ENCODE assay signal across 13 cellular contexts in the genomic region with DNA sequence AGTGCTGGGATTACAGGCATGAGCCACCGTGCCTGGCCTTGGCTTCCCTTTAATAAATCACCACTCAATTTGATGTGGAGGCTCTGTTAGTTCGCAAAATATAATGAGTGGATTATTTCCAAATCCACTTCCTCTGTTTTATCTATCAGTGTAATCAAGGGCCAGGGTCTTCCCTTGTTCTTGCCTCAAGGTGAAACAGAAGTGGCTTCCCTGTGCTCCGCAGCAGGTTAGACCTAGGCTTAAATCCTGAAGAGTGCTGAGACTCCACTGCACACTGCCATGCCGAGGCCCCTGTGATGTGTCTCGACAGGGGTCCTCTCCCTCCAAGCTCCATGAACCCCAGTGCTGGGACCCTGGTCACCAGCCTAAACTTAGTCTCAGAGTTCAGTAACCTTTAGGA. TPM values are rescaled to one million over a fixed set of nuclear protein-coding genes. Genes with fewer than 3 reads are reported as not detected.
DNase-seq lines count a peak whose midpoint lies in the region; ATAC-seq and TF ChIP-seq lines count a peak whose summit lies in the region.
"Had no signal": no experiment of that assay in that cellular context is flagged by ENCODE, and none has a peak within 500 bp of the region (broad histone marks: within the 10 kb centered on the region; RNA-seq: fewer than 3 reads in every experiment).

No MANE protein-coding gene starts in this region.

- no peaks in the 10 kb centered on the region for H3K27me3 Mint-ChIP-seq in MCF 10A (ENCODE audit: insufficient read depth, unreplicated experiment)

- H3K4me3 ChIP-seq in breast epithelium = peak overlapping the region in 1 of 3 donors; percentile 9
- H3K4me3 ChIP-seq in Panc1 (ENCODE audit: low read depth in 2 of 2, low read length in 2 of 2) = peak overlapping the region; percentile 42 to 55
- H3K4me3 ChIP-seq in esophagus (ENCODE audit: low read depth in 1 of 2, low read length in 2 of 2) = no peak overlapping the region

- ATAC-seq in Panc1 = no peak
- ATAC-seq in GM19035 (IDR thresholded peaks at IDR 0.05; ENCODE audit: unreplicated experiment) = no peak
- ATAC-seq: CD8-positive, alpha-beta T cell; HCT116 had no signal

- no peaks in the 10 kb centered on the region for H3K4me1 ChIP-seq in breast epithelium
- H3K4me1 ChIP-seq in Panc1 (ENCODE audit: control insufficient read depth, insufficient read depth, low read length) = peaks cover 34% of the 10 kb centered on the region
- H3K4me1 ChIP-seq in esophagus (ENCODE audit: control insufficient read depth in 2 of 2, insufficient read depth in 2 of 2, low read length in 1 of 2) = peaks cover 0 to 1% of the 10 kb centered on the region in 2 donors

- in situ Hi-C loops in Panc1 (cut with HindIII; ENCODE audit: low pct_unique_long_range_greater_than_20kb, low sequenced_read_pairs) = no loop called here

- DNase-seq in breast epithelium (ENCODE audit: low spot score in 2 of 2) = no peak
- DNase-seq in MCF 10A (ENCODE audit: unreplicated experiment) = no peak
- DNase-seq in Panc1 (ENCODE audit: low read depth, low spot score) = no peak
- DNase-seq in anterior cingulate cortex (lab: John Stamatoyannopoulos, UW) = no peak
- DNase-seq in NCI-H1930 (lab: John Stamatoyannopoulos, UW) = no peak
- DNase-seq: 8988T; ACHN; CD8-positive, alpha-beta T cell; COR-L47 had no signal

- H3K27ac ChIP-seq in breast epithelium = peak overlapping the region; percentile 52 to 76
- peak overlapping the region; percentile 97 for H3K27ac ChIP-seq in Panc1 (ENCODE audit: low read length)
- peak overlapping the region; percentile 66 for H3K27ac ChIP-seq in esophagus (ENCODE audit: low read depth in 2 of 2, low read length in 1 of 2)

- peaks cover 13% of the 10 kb centered on the region for H3K4me1 Mint-ChIP-seq in MCF 10A (ENCODE audit: insufficient read depth, unreplicated experiment)
- H3K4me1 Mint-ChIP-seq: CD14-positive monocyte had no signal

- 74 to 80% methylated on average over 5 of the region's 5 CpGs for WGBS in esophagus, 2 donors

- no peak for TF ChIP-seq CTCF in breast epithelium (IDR thresholded peaks at IDR 0.05)
- TF ChIP-seq CTCF in MCF 10A (IDR thresholded peaks at IDR 0.05; ENCODE audit: unreplicated experiment) = no peak
- TF ChIP-seq CTCF in Panc1 (IDR thresholded peaks at IDR 0.05) = no peak

- no peak overlapping the region for H3K27ac Mint-ChIP-seq in MCF 10A (ENCODE audit: low read depth, unreplicated experiment)
- H3K27ac Mint-ChIP-seq: CD8-positive, alpha-beta T cell had no signal

- H3K9me3 ChIP-seq in breast epithelium (no peaks in the 10 kb centered on the region), Panc1 (ENCODE audit: control insufficient read depth, insufficient read depth, low read depth, low read length) (no peaks in the 10 kb centered on the region), esophagus (ENCODE audit: control insufficient read depth in 2 of 2, insufficient read depth in 1 of 2, low read depth in 1 of 2, low read length in 1 of 2) (no peaks in the 10 kb centered on the region)

- no TSS peak for BruUV-seq in MCF 10A (replicated peaks; lab: Mats Ljungman, UMichigan)
- no TSS peak for BruUV-seq in Panc1 (replicated peaks; lab: Mats Ljungman, UMichigan)

- POLR2A ChIA-PET in MCF 10A (lab: Yijun Ruan, JAX) (no interaction called here), Panc1 (lab: Charles Lee) (interaction anchor here (0.6 kb wide), 1 partner anchor 36 kb away, joined by 3 read pairs; no protein-coding TSS in a partner anchor)

- CTCF ChIA-PET in MCF 10A (lab: Yijun Ruan, JAX) (interaction anchor here (0.6 kb wide), 1 partner anchor 16 kb away, joined by 3 read pairs; no protein-coding TSS in a partner anchor), Panc1 (lab: Charles Lee) (interaction anchor here (1.4 kb wide), 1 partner anchor 156 kb away, joined by 3 read pairs; no protein-coding TSS in a partner anchor)

- H3K36me3 ChIP-seq in breast epithelium (no peaks in the 10 kb centered on the region), Panc1 (ENCODE audit: control insufficient read depth, insufficient read depth, low read length) (no peaks in the 10 kb centered on the region), esophagus (ENCODE audit: control insufficient read depth in 2 of 2, insufficient read depth in 2 of 2, low read length in 1 of 2) (no peaks in the 10 kb centered on the region)

- H3K36me3 Mint-ChIP-seq in MCF 10A (ENCODE audit: insufficient read depth, unreplicated experiment) = no peaks in the 10 kb centered on the region
- H3K36me3 Mint-ChIP-seq: CD14-positive monocyte; CD8-positive, alpha-beta T cell had no signal

- intact Hi-C loops in breast epithelium (cut with DNase I; ENCODE audit: low total_unique reads) (no loop called here), MCF 10A (cut with micrococcal nuclease) (no loop called here), Panc1 (cut with micrococcal nuclease; ENCODE audit: unreplicated experiment) (no loop called here)

- H3K9me3 Mint-ChIP-seq in MCF 10A (ENCODE audit: unreplicated experiment) = no peaks in the 10 kb centered on the region
- H3K9me3 Mint-ChIP-seq: CD14-positive monocyte; CD8-positive, alpha-beta T cell had no signal

- H3K27me3 ChIP-seq in breast epithelium = no peaks in the 10 kb centered on the region
- no peaks in the 10 kb centered on the region for H3K27me3 ChIP-seq in Panc1 (ENCODE audit: control insufficient read depth, insufficient read depth, low read length)
- no peaks in the 10 kb centered on the region for H3K27me3 ChIP-seq in esophagus (ENCODE audit: control insufficient read depth in 1 of 2, insufficient read depth in 2 of 2, low read length in 2 of 2)

- TF ChIP-seq POLR2A in breast epithelium (IDR thresholded peaks at IDR 0.05) = no peak

- H3K4me3 Mint-ChIP-seq in MCF 10A (ENCODE audit: unreplicated experiment) = no peak overlapping the region
- H3K4me3 Mint-ChIP-seq: CD14-positive monocyte; CD8-positive, alpha-beta T cell had no signal

RNA-seq across cellular contexts. Expression of gene MDH2, which starts 59.0 kb away (rescaled TPM):
- total RNA-seq in breast epithelium = 10 to 100 TPM; 52.0 to 63.3 (median 61.8) TPM
- 278 and 328 TPM in 2 replicates for total RNA-seq in MCF 10A (2022)
- 365 TPM for total RNA-seq in Panc1 (2021; ENCODE audit: unreplicated experiment)
- polyA plus RNA-seq in Panc1 (2012; ENCODE audit: insufficient read length) = 703 TPM
- 100 to 1,000 TPM in 1 of 2 donors, 10 to 100 TPM in 1; 39.3 to 144 TPM for polyA plus RNA-seq in esophagus

RNA-seq across cellular contexts. Expression of gene STYXL1, which starts 59.1 kb away (rescaled TPM):
- total RNA-seq in breast epithelium (10 to 100 TPM; 27.5 to 38.3 (median 28.3) TPM), MCF 10A (2022) (49.3 and 79.7 TPM in 2 replicates), Panc1 (2021; ENCODE audit: unreplicated experiment) (57.6 TPM)
- polyA plus RNA-seq in Panc1 (2012; ENCODE audit: insufficient read length) = 60.7 TPM
- polyA plus RNA-seq in esophagus = 10 to 100 TPM; 38.5 to 60.5 TPM

Comparison
In these comparisons a context has a peak if more than half of its experiments do, and no peak if none do; other contexts are left out.
1. H3K4me3 ChIP-seq: peak in Panc1 (2 of 2); none in esophagus (0 of 2).
2. Peak in every context shown above with its lines, with median percentiles within 50 percentile points of each other: H3K27ac ChIP-seq.